Comparison of ENCODE assay signal across 24 cellular contexts in genomic region chr12:83537428-83538053, GRCh38.
"Had no signal": no experiment of that assay in that cellular context is flagged by ENCODE, and none has a peak within 500 bp of the region (broad histone marks: within the 10 kb centered on the region; RNA-seq: fewer than 3 reads in every experiment).

No MANE protein-coding gene starts in this region.

- H3K27me3 ChIP-seq: ascending aorta, heart right ventricle, right atrium auricular region, spleen, upper lobe of right lung had no signal

- H3K4me1 ChIP-seq: ascending aorta, heart right ventricle, lower lobe of right lung, right atrium auricular region, spleen, upper lobe of right lung had no signal

- H3K4me3 ChIP-seq: ascending aorta, heart right ventricle, lower lobe of right lung, right atrium auricular region, spleen, upper lobe of right lung had no signal

- DNase-seq: activated CD4-positive, alpha-beta T cell treated with anti-CD3 and anti-CD28 coated beads for 1 hour; activated CD4-positive, alpha-beta T cell treated with anti-CD3 and anti-CD28 coated beads, Interleukin-2, amount 50 U/mL, for 1 hour; activated CD8-positive, alpha-beta T cell treated with anti-CD3 and anti-CD28 coated beads, Interleukin-2, amount 10 ng/mL, durations not matched to agents 7 days and 5 days; activated gamma-delta T cell treated with Interleukin-2 at 50 U/mL for 16 hours; central memory CD4-positive, alpha-beta T cell; effector memory CD4-positive, alpha-beta T cell; heart right ventricle; left colon; lower lobe of right lung; naive thymus-derived CD4-positive, alpha-beta T cell; spleen; stimulated activated CD4-positive, alpha-beta T cell treated with anti-CD3 and anti-CD28 coated beads, Interleukin-4, amount 100 ng/mL, for 24 hours; stimulated activated naive CD4-positive, alpha-beta T cell treated with Interleukin-2 at 50 U/mL for 16 hours; T-cell; upper lobe of right lung; WERI-Rb-1 had no signal

- H3K4me3 Mint-ChIP-seq: activated CD8-positive, alpha-beta T cell treated with anti-CD3 and anti-CD28 coated beads, Interleukin-2, amount 10 ng/mL, durations not matched to agents 7 days and 5 days; activated naive CD4-positive, alpha-beta T cell treated with anti-CD3 and anti-CD28 coated beads, Interleukin-2, amount 50 U/mL, for 24 hours; activated T-helper 1 cell treated with anti-CD3 and anti-CD28 coated beads, Interleukin-12 subunit alpha, Interleukin-12 subunit beta, Interleukin-2, Interleukin-4 antibody, amounts not matched to agents 30 ng/mL and 10 ng/mL and 1 ng/mL, durations not matched to agents 14 hours and 24 hours and 36 hours; naive thymus-derived CD4-positive, alpha-beta T cell; neural crest cell; T-cell; T-helper 2 cell treated with Interferon-gamma antibody and Interleukin-4, amounts not matched to agents 5 μg/mL and 100 μg/mL, for 36 hours had no signal

- ATAC-seq: activated CD8-positive, alpha-beta T cell treated with anti-CD3 and anti-CD28 coated beads, Interleukin-2, amount 10 ng/mL, durations not matched to agents 7 days and 5 days; esophagus mucosa; heart right ventricle; left colon; naive thymus-derived CD4-positive, alpha-beta T cell; T-cell; upper lobe of right lung had no signal

- H3K36me3 Mint-ChIP-seq: activated naive CD4-positive, alpha-beta T cell treated with anti-CD3 and anti-CD28 coated beads, Interleukin-2, amount 50 U/mL, for 24 hours; naive thymus-derived CD4-positive, alpha-beta T cell; T-cell had no signal

- H3K27ac Mint-ChIP-seq: activated CD8-positive, alpha-beta T cell treated with anti-CD3 and anti-CD28 coated beads, Interleukin-2, amount 10 ng/mL, durations not matched to agents 7 days and 5 days; activated naive CD4-positive, alpha-beta T cell treated with anti-CD3 and anti-CD28 coated beads, Interleukin-2, amount 50 U/mL, for 24 hours; activated T-helper 1 cell treated with anti-CD3 and anti-CD28 coated beads, Interleukin-12 subunit alpha, Interleukin-12 subunit beta, Interleukin-2, Interleukin-4 antibody, amounts not matched to agents 30 ng/mL and 10 ng/mL and 1 ng/mL, durations not matched to agents 14 hours and 24 hours and 36 hours; naive thymus-derived CD4-positive, alpha-beta T cell; progenitor cell of endocrine pancreas; T-cell; T-helper 2 cell treated with Interferon-gamma antibody and Interleukin-4, amounts not matched to agents 5 μg/mL and 100 μg/mL, for 36 hours had no signal

- H3K36me3 ChIP-seq: ascending aorta, heart right ventricle, lower lobe of right lung, right atrium auricular region, spleen, upper lobe of right lung, WERI-Rb-1 had no signal

- H3K9me3 Mint-ChIP-seq: activated naive CD4-positive, alpha-beta T cell treated with anti-CD3 and anti-CD28 coated beads, Interleukin-2, amount 50 U/mL, for 24 hours; activated T-helper 1 cell treated with anti-CD3 and anti-CD28 coated beads, Interleukin-12 subunit alpha, Interleukin-12 subunit beta, Interleukin-2, Interleukin-4 antibody, amounts not matched to agents 30 ng/mL and 10 ng/mL and 1 ng/mL, durations not matched to agents 14 hours and 24 hours and 36 hours; neural crest cell; T-helper 2 cell treated with Interferon-gamma antibody and Interleukin-4, amounts not matched to agents 5 μg/mL and 100 μg/mL, for 36 hours had no signal

- H3K4me1 Mint-ChIP-seq: activated naive CD4-positive, alpha-beta T cell treated with anti-CD3 and anti-CD28 coated beads, Interleukin-2, amount 50 U/mL, for 24 hours; naive thymus-derived CD4-positive, alpha-beta T cell; neural crest cell; T-cell had no signal

- H3K9me3 ChIP-seq: ascending aorta, heart right ventricle, lower lobe of right lung, right atrium auricular region, spleen, upper lobe of right lung had no signal

- H3K27me3 Mint-ChIP-seq: activated naive CD4-positive, alpha-beta T cell treated with anti-CD3 and anti-CD28 coated beads, Interleukin-2, amount 50 U/mL, for 24 hours; naive thymus-derived CD4-positive, alpha-beta T cell; progenitor cell of endocrine pancreas; T-cell had no signal

- H3K27ac ChIP-seq: ascending aorta, heart right ventricle, lower lobe of right lung, right atrium auricular region, spleen, upper lobe of right lung, WERI-Rb-1 had no signal
